34 cellular contexts compared by ENCODE assay signal in the genomic region with DNA sequence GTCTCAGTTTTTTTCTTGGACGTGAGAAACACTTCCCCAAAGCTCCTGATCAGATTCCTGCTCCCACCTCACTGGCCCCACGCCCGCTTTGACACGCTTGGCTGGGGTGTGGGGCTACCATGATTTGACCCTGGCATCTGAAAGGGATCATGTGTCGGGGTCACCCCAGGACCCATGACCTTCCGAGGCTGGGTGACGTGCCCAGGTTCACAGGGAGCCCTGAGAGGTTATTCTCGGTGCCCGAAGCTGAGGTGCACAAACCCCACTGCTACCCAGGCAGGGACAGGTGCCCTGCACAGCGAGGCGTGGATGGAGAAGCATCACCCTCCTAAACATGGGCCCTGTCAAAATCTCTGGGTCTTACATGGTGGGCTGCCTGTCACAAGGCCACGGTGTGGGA.
"Had no signal": no experiment of that assay in that cellular context is flagged by ENCODE, and none has a peak within 500 bp of the region (broad histone marks: within the 10 kb centered on the region; RNA-seq: fewer than 3 reads in every experiment).

No MANE protein-coding gene starts in this region.

- H3K4me3 ChIP-seq: MG63 had no signal

- H3K4me2 ChIP-seq: KMS-11 had no signal

- H3K36me3 ChIP-seq: MG63 had no signal

- H3K9ac ChIP-seq: KMS-11 had no signal

- DNase-seq: Karpas-422, Kasumi-1, MG63, MM.1S, MV-4-11, NCI-H1048, NCI-H1092, NCI-H1092 treated with DMSO at 0.1 percent for 48 hours, NCI-H1105, NCI-H1105 treated with DMSO at 0.1 percent for 48 hours, NCI-H1417, NCI-H1417 treated with DMSO at 0.1 percent for 48 hours, NCI-H1436, NCI-H1436 treated with DMSO at 0.1 percent for 48 hours, NCI-H146, NCI-H1694, NCI-H1694 treated with DMSO at 0.1 percent for 48 hours, NCI-H187, NCI-H187 treated with DMSO at 0.1 percent for 48 hours, NCI-H1930, NCI-H2029, NCI-H2029 treated with DMSO at 0.1 percent for 48 hours, NCI-H2081, NCI-H2081 treated with DMSO at 0.1 percent for 48 hours, NCI-H2107, NCI-H2171, NCI-H2171 treated with DMSO at 0.1 percent for 48 hours, NCI-H2227 treated with DMSO at 0.1 percent for 48 hours, NCI-H226, NCI-H345, NCI-H446, NCI-H446 treated with DMSO at 0.1 percent for 48 hours, NCI-H510A treated with DMSO at 0.1 percent for 48 hours had no signal

- H3K27me3 ChIP-seq: MG63 had no signal

- H3K27ac ChIP-seq: KMS-11 had no signal

- H3K9me3 ChIP-seq: MG63 had no signal
